Comparison of ENCODE assay signal across 9 cellular contexts in the genomic region with DNA sequence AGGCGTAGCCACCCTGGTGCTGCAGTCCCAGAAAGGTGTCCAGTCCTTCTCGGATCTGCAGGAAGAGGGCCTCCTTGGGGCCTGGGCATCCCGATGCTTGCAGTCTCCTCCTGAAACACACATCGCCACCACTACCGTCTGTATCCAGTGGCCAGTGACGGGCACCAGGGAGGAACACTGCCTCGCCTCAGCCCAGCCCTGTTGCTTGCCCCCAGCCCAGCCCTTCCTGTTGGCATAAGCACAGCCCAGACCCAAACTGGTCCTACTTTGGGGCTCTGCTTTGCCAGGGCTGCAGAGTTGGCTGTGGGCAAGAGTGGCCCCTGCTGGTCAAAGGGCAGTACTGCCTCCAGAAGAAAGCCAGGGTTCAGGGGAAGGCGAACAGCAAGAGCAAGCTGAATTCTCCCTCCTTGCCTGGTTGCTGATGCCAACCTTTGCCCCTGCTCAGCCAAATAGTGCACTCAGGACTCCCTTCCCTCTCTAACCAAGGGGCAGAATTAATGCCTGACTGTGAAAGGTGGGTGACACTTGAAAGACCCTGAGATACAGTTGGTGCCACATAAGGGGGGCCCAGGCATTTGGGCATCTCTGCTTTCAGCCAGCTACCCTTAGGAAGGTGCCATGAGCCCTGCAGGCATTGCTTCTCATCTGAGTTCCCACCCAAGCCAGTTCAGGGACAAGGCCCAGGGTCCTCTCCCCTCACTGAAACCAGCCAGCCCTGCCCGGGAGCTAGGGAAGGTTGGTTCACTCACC. TPM values are rescaled to one million over a fixed set of nuclear protein-coding genes. Genes with fewer than 3 reads are reported as not detected.
DNase-seq lines count a peak whose midpoint lies in the region; ATAC-seq and TF ChIP-seq lines count a peak whose summit lies in the region.
"Had no signal": no experiment of that assay in that cellular context is flagged by ENCODE, and none has a peak within 500 bp of the region (broad histone marks: within the 10 kb centered on the region; RNA-seq: fewer than 3 reads in every experiment).

No MANE protein-coding gene starts in this region.

- peak; percentile 83 for DNase-seq in DND-41
- peak; percentile 51 to 83 for DNase-seq in NCI-H446 (lab: John Stamatoyannopoulos, UW)
- peak; percentile 67 to 74 for DNase-seq in activated CD4-positive, alpha-beta T cell treated with anti-CD3 and anti-CD28 coated beads, Interleukin-2, amount 50 U/mL, for 24 hours (ENCODE audit: low read depth in 1 of 2, low spot score in 1 of 2)
- DNase-seq in lung microvascular endothelial cell (ENCODE audit: low read depth in 2 of 2) = peak; percentile 74 to 75
- peak; percentile 53 to 68 (median 63) for DNase-seq in stimulated activated CD4-positive, alpha-beta T cell treated with anti-CD3 and anti-CD28 coated beads, TNF-alpha, amount 100 ng/mL, for 1 hour (ENCODE audit: low read depth in 3 of 3, low spot score in 1 of 3)

- H3K4me1 ChIP-seq in DND-41 (ENCODE audit: insufficient read depth, low read length) (no peaks in the 10 kb centered on the region), duodenal mucosa (ENCODE audit: control insufficient read depth in 1 of 2, insufficient read depth in 2 of 2, low read length in 2 of 2) (peaks cover 9 to 11% of the 10 kb centered on the region in 2 donors)

- ATAC-seq in DND-41 (ENCODE audit: insufficient read depth, low read depth) (peak; percentile 96), HG02840 (IDR thresholded peaks at IDR 0.05; ENCODE audit: low FRiP score, unreplicated experiment) (peak; percentile 68), HG03342 (IDR thresholded peaks at IDR 0.05; ENCODE audit: unreplicated experiment) (no peak)

- no peaks in the 10 kb centered on the region for H3K79me2 ChIP-seq in DND-41 (ENCODE audit: insufficient read depth, low read length)

- H3K4me3 ChIP-seq in DND-41 (ENCODE audit: low read depth in 1 of 2, low read length in 2 of 2) (no peak overlapping the region), duodenal mucosa (ENCODE audit: low read depth in 1 of 2, low read length in 2 of 2) (peak overlapping the region; percentile 38 to 48)

- no peaks in the 10 kb centered on the region for H4K20me1 ChIP-seq in DND-41 (ENCODE audit: insufficient read depth, low read length)

- TF ChIP-seq CTCF in DND-41 (IDR thresholded peaks at IDR 0.05; ENCODE audit: borderline replicate concordance, extremely low read depth, low read length, poor library complexity, severe bottlenecking) = peak; percentile 99

- no peak overlapping the region for H3K4me2 ChIP-seq in DND-41 (ENCODE audit: insufficient read depth, low read length)

- H3K9me3 ChIP-seq in DND-41 (ENCODE audit: insufficient read depth, low read length, severe bottlenecking) (no peaks in the 10 kb centered on the region), duodenal mucosa (ENCODE audit: control insufficient read depth in 1 of 2, low read length in 2 of 2) (no peaks in the 10 kb centered on the region)

- H3K36me3 ChIP-seq in DND-41 (ENCODE audit: insufficient read depth, low read length) (no peaks in the 10 kb centered on the region), duodenal mucosa (ENCODE audit: control insufficient read depth in 1 of 2, insufficient read depth in 2 of 2, low read length in 2 of 2) (no peaks in the 10 kb centered on the region)

- H2AFZ ChIP-seq in DND-41 (ENCODE audit: low read depth, low read length) = 0 out of 2 replicates have a peak overlapping the region, but pooled peaks have one; percentile 40

- H3K9ac ChIP-seq in DND-41 (ENCODE audit: low read depth, low read length) (no peak overlapping the region), duodenal mucosa (ENCODE audit: low read depth in 1 of 2, low read length in 2 of 2) (peak overlapping the region in 1 of 2 donors; percentile 13)

- H3K27ac ChIP-seq in DND-41 (ENCODE audit: low read length) = no peak overlapping the region
- H3K27ac ChIP-seq in duodenal mucosa (ENCODE audit: low read depth, low read length) = no peak overlapping the region

- H3K27me3 ChIP-seq in DND-41 (ENCODE audit: insufficient read depth, low read length, poor library complexity) (no peaks in the 10 kb centered on the region), duodenal mucosa (ENCODE audit: control insufficient read depth in 1 of 2, insufficient read depth in 2 of 2, low read length in 2 of 2) (no peaks in the 10 kb centered on the region)

RNA-seq across cellular contexts. Expression of a gene that starts 11.1 kb away (rescaled TPM):
- 59.3 and 69.4 TPM in 2 replicates for total RNA-seq in lung microvascular endothelial cell

RNA-seq across cellular contexts. Expression of a gene that starts 31.3 kb away (rescaled TPM):
- 342 and 396 TPM in 2 replicates for total RNA-seq in lung microvascular endothelial cell

RNA-seq across cellular contexts. Expression of a gene that starts 48.0 kb away (rescaled TPM):
- not detected in 2 replicates for total RNA-seq in lung microvascular endothelial cell
- total RNA-seq: dermis microvascular lymphatic vessel endothelial cell had no signal

RNA-seq across cellular contexts. Expression of a gene that starts 55.2 kb away (rescaled TPM):
- total RNA-seq in lung microvascular endothelial cell = 9.4 and 13.5 TPM in 2 replicates

Comparison
In these comparisons a context has a peak if more than half of its experiments do, and no peak if none do; other contexts are left out.
1. H3K4me3 ChIP-seq: peak in duodenal mucosa (2 of 2); none in DND-41 (0 of 2).
2. Peak in every context shown above with its lines, with median percentiles within 50 percentile points of each other: DNase-seq.